Comparison of ENCODE assay signal across 21 cellular contexts in the genomic region with DNA sequence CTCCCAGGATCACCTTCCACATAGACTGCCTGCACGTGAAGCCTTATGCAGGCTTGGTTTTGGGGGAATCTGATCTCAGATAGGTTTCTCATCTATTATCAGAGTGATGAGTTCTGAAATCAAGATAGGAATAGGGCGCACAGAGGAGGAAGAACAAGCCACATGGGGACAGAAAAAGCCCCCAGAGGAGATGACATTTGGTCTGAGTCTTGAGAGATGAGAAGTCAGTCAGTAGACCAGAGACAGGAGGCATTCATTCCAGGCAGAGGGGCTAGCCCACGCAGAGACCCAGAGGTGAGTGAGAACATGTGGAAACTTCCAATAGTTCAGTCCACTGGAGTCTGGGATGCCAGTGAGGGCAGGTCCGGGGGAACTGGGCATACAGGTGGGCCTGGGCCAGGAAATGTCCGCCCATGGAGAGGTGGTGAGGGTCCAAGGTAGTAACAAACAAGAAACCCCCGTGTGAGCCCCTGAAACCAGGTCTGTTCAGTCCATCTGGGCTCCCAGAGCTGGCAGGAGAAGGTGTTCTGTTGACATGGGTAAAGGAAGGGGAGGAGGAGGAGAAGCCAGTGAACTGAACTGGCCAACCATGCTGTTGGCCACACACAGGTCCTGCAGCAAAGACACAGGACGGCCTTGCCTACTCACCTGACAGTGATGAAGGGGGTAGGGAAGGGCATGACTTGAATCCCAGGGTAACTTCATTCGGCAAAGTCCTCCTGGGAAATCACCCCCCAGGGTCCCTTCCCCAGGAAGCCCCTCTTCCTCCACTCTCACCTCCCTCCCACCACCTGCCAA.
A peak's percentile ranks its signal among the peaks of the same experiment; 100 is the strongest.
DNase-seq lines count a peak whose midpoint lies in the region; ATAC-seq and TF ChIP-seq lines count a peak whose summit lies in the region.
"Had no signal": no experiment of that assay in that cellular context is flagged by ENCODE, and none has a peak within 500 bp of the region (broad histone marks: within the 10 kb centered on the region; RNA-seq: fewer than 3 reads in every experiment).

No MANE protein-coding gene starts in this region.

- dilution Hi-C loops in IMR-90 (cut with HindIII; ENCODE audit: low sequenced_read_pairs, unreplicated experiment) (no loop called here), mammary epithelial cell (cut with HindIII; ENCODE audit: low sequenced_read_pairs) (no loop called here)

- peak overlapping the region; percentile 10; the same call in 1 of the 2 replicates for H2AK5ac ChIP-seq in IMR-90 (ENCODE audit: low read depth, low read length)

- intact Hi-C loops in activated CD4-positive, alpha-beta T cell treated with anti-CD3 and anti-CD28 coated beads for 36 hours (cut with DNase I, micrococcal nuclease): loop anchor here in 1 of 2 experiments (2.0 kb wide), 1 partner anchor 23 kb away; no protein-coding TSS in a partner anchor
- intact Hi-C loops in IMR-90 (cut with micrococcal nuclease): no loop called here
- intact Hi-C loops in Right ventricle myocardium superior (cut with DNase I): no loop called here
- intact Hi-C loops in mammary epithelial cell (cut with micrococcal nuclease): no loop called here

- H2BK20ac ChIP-seq in IMR-90 (ENCODE audit: low read depth, low read length): no peak overlapping the region

- no peak overlapping the region for H3K14ac ChIP-seq in IMR-90 (replicated peaks; ENCODE audit: low read depth, low read length)

- TF ChIP-seq CTCF in IMR-90 (conservative IDR thresholded peaks at IDR 0.05; ENCODE audit: low read depth, low read length) (no peak), foreskin keratinocyte (conservative IDR thresholded peaks at IDR 0.05) (no peak), mammary epithelial cell (conservative IDR thresholded peaks at IDR 0.05 in 1 of 2, IDR thresholded peaks at IDR 0.05 in 1 of 2; ENCODE audit: extremely low read depth in 1 of 2, insufficient read depth in 1 of 2, low read depth in 1 of 2, low read length in 2 of 2) (no peak)

- H3K4me1 ChIP-seq in IMR-90 (ENCODE audit: control insufficient read depth, insufficient read depth, low read length): no peaks in the 10 kb centered on the region; the same call in 1 of the 2 replicates
- H3K4me1 ChIP-seq in foreskin keratinocyte: peaks cover 28% of the 10 kb centered on the region
- H3K4me1 ChIP-seq in mammary epithelial cell (ENCODE audit: insufficient read depth, low read length): peaks cover 16% of the 10 kb centered on the region

- no peak overlapping the region for H3K4ac ChIP-seq in IMR-90 (ENCODE audit: low read depth, low read length)

- peaks cover 4% of the 10 kb centered on the region for H3K9me1 ChIP-seq in IMR-90 (ENCODE audit: insufficient read depth, low read length)

- H3K9me3 ChIP-seq in IMR-90 (ENCODE audit: control insufficient read depth, insufficient read depth, low read length) (no peaks in the 10 kb centered on the region), mammary epithelial cell (replicated peaks; ENCODE audit: insufficient read depth, low read length) (no peaks in the 10 kb centered on the region)

- no peak overlapping the region for H3K4me3 ChIP-seq in IMR-90 (ENCODE audit: insufficient read depth, low read depth, low read length)
- no peak overlapping the region for H3K4me3 ChIP-seq in mammary epithelial cell (replicated peaks in 1 of 3; ENCODE audit: insufficient read depth in 1 of 3, low read depth in 2 of 3, low read length in 3 of 3)
- H3K4me3 ChIP-seq: GM12878 had no signal

- H3K4me3 Mint-ChIP-seq in activated CD4-positive, alpha-beta T cell treated with anti-CD3 and anti-CD28 coated beads for 36 hours: no peak overlapping the region
- H3K4me3 Mint-ChIP-seq in stimulated activated memory B cell treated with anti-CD40 and anti-IgM and Interleukin-4, amounts not matched to agents 10 μg/mL and 1 μg/mL and 100 μg/mL, for 72 hours: no peak overlapping the region
- H3K4me3 Mint-ChIP-seq: CD8-positive, alpha-beta T cell had no signal

- H4K8ac ChIP-seq in IMR-90 (ENCODE audit: low read depth in 2 of 2, low read length in 2 of 2): no peak overlapping the region

- H3K27me3 ChIP-seq in IMR-90 (ENCODE audit: control insufficient read depth, insufficient read depth, low read length) (no peaks in the 10 kb centered on the region), foreskin keratinocyte (no peaks in the 10 kb centered on the region), mammary epithelial cell (ENCODE audit: insufficient read depth, low read length) (no peaks in the 10 kb centered on the region)

- no peak for TF ChIP-seq POLR2A in IMR-90 (IDR thresholded peaks at IDR 0.05; ENCODE audit: low read depth, low read length)

- no peak overlapping the region for H4K91ac ChIP-seq in IMR-90 (ENCODE audit: insufficient read depth, low read depth, low read length)

- POLR2A ChIA-PET in activated CD4-positive, alpha-beta T cell treated with anti-CD3 and anti-CD28 coated beads for 36 hours (lab: Charles Lee): no interaction called here
- POLR2A ChIA-PET in IMR-90 (lab: Charles Lee; ENCODE audit: unreplicated experiment): no interaction called here

- H3K9me3 Mint-ChIP-seq in activated CD4-positive, alpha-beta T cell treated with anti-CD3 and anti-CD28 coated beads for 36 hours (ENCODE audit: low read depth): no peaks in the 10 kb centered on the region
- no peaks in the 10 kb centered on the region for H3K9me3 Mint-ChIP-seq in stimulated activated memory B cell treated with anti-CD40 and anti-IgM and Interleukin-4, amounts not matched to agents 10 μg/mL and 1 μg/mL and 100 μg/mL, for 72 hours
- H3K9me3 Mint-ChIP-seq: CD8-positive, alpha-beta T cell had no signal

- no peak overlapping the region for H3K56ac ChIP-seq in IMR-90 (ENCODE audit: extremely low read depth, insufficient read depth, low read length)

- H2AFZ ChIP-seq in IMR-90 (replicated peaks; ENCODE audit: low read length, poor library complexity): peak overlapping the region; percentile 58
- no peak overlapping the region for H2AFZ ChIP-seq in mammary epithelial cell (ENCODE audit: low read depth, low read length)

- no peaks in the 10 kb centered on the region for H3K79me1 ChIP-seq in IMR-90 (ENCODE audit: low read depth in 1 of 2, low read length in 2 of 2)

- ATAC-seq in activated CD4-positive, alpha-beta T cell treated with anti-CD3 and anti-CD28 coated beads for 36 hours: no peak
- no peak for ATAC-seq in IMR-90 (ENCODE audit: low read depth)
- ATAC-seq in foreskin keratinocyte: no peak
- ATAC-seq in stimulated activated memory B cell treated with anti-CD40 and anti-IgM and Interleukin-4, amounts not matched to agents 10 μg/mL and 1 μg/mL and 100 μg/mL, for 72 hours: peak; percentile 75
- no peak for ATAC-seq in Right ventricle myocardium superior (ENCODE audit: poor library complexity)
- ATAC-seq: CD8-positive, alpha-beta T cell; GM12878; Right ventricle myocardium inferior had no signal

- no peak overlapping the region for H2BK5ac ChIP-seq in IMR-90 (ENCODE audit: low read depth, low read length, poor library complexity, severe bottlenecking)

- H2BK120ac ChIP-seq in IMR-90 (ENCODE audit: low read depth, low read length): no peak overlapping the region

- TF ChIP-seq RAD21 in IMR-90 (IDR thresholded peaks at IDR 0.05; ENCODE audit: low read length): no peak

- H4K5ac ChIP-seq in IMR-90 (ENCODE audit: low read depth, low read length): no peak overlapping the region

- H3K23ac ChIP-seq in IMR-90 (ENCODE audit: low read depth, low read length): no peak overlapping the region

- no peak overlapping the region for H2AK9ac ChIP-seq in IMR-90 (replicated peaks; ENCODE audit: low read depth, low read length, poor library complexity)

- H3K4me1 Mint-ChIP-seq in activated CD4-positive, alpha-beta T cell treated with anti-CD3 and anti-CD28 coated beads for 36 hours: peaks cover 18% of the 10 kb centered on the region
- H3K4me1 Mint-ChIP-seq in stimulated activated memory B cell treated with anti-CD40 and anti-IgM and Interleukin-4, amounts not matched to agents 10 μg/mL and 1 μg/mL and 100 μg/mL, for 72 hours: peaks cover 35% of the 10 kb centered on the region

- DNase-seq in activated CD4-positive, alpha-beta T cell treated with anti-CD3 and anti-CD28 coated beads for 36 hours: no peak
- DNase-seq in activated CD4-positive, alpha-beta T cell treated with anti-CD3 and anti-CD28 coated beads for 4 hours: no peak
- DNase-seq in IMR-90 (no peak), foreskin keratinocyte (no peak), Right ventricle myocardium superior (no peak), AG08396 (ENCODE audit: low spot score) (no peak), mammary epithelial cell (no peak)
- DNase-seq: AML-193; C1 segment of cervical spinal cord; CD8-positive, alpha-beta T cell; DND-41; Karpas-422; MV-4-11; NCI-H1694 treated with DMSO at 0.1 percent for 48 hours; NCI-H2081 treated with DMSO at 0.1 percent for 48 hours; NCI-H2171 treated with DMSO at 0.1 percent for 48 hours; NCI-H526 had no signal

- H3K4me2 ChIP-seq in IMR-90 (ENCODE audit: low read depth, low read length) (no peak overlapping the region), mammary epithelial cell (ENCODE audit: insufficient read depth, low read depth, low read length) (no peak overlapping the region)

- in situ Hi-C loops in IMR-90 (cut with MboI; ENCODE audit: low sequenced_read_pairs): no loop called here
- in situ Hi-C loops in mammary epithelial cell (cut with MboI; ENCODE audit: low sequenced_read_pairs in 2 of 2): no loop called here

- H3K18ac ChIP-seq in IMR-90 (ENCODE audit: low read depth, low read length): no peak overlapping the region

- H2BK15ac ChIP-seq in IMR-90 (ENCODE audit: low read depth, low read length): no peak overlapping the region

- H3K79me2 ChIP-seq in mammary epithelial cell (ENCODE audit: insufficient read depth, low read length): no peaks in the 10 kb centered on the region

- H3K36me3 Mint-ChIP-seq in activated CD4-positive, alpha-beta T cell treated with anti-CD3 and anti-CD28 coated beads for 36 hours (ENCODE audit: low read depth): no peaks in the 10 kb centered on the region
- H3K36me3 Mint-ChIP-seq in stimulated activated memory B cell treated with anti-CD40 and anti-IgM and Interleukin-4, amounts not matched to agents 10 μg/mL and 1 μg/mL and 100 μg/mL, for 72 hours: no peaks in the 10 kb centered on the region
- H3K36me3 Mint-ChIP-seq: CD8-positive, alpha-beta T cell had no signal

- no peaks in the 10 kb centered on the region for H3K27me3 Mint-ChIP-seq in activated CD4-positive, alpha-beta T cell treated with anti-CD3 and anti-CD28 coated beads for 36 hours
- peaks cover 11% of the 10 kb centered on the region for H3K27me3 Mint-ChIP-seq in stimulated activated memory B cell treated with anti-CD40 and anti-IgM and Interleukin-4, amounts not matched to agents 10 μg/mL and 1 μg/mL and 100 μg/mL, for 72 hours

- H3K9ac ChIP-seq in IMR-90 (ENCODE audit: low read depth, low read length): no peak overlapping the region
- H3K9ac ChIP-seq in mammary epithelial cell (ENCODE audit: insufficient read depth, low read length): no peak overlapping the region

- CTCF ChIA-PET in activated CD4-positive, alpha-beta T cell treated with anti-CD3 and anti-CD28 coated beads for 36 hours (lab: Charles Lee): interaction anchor here (0.8 kb wide), 1 partner anchor 133 kb away, joined by 3 read pairs; no protein-coding TSS in a partner anchor
- CTCF ChIA-PET in IMR-90 (lab: Yijun Ruan, JAX): no interaction called here
- CTCF ChIA-PET in mammary epithelial cell (lab: Charles Lee; ENCODE audit: low non-redundant PET): no interaction called here

- WGBS in IMR-90 (ENCODE audit: extremely low coverage in 2 of 2, insufficient read length in 1 of 2), 2 experiments: 85% methylated on average over 4 of the region's 8 CpGs; no CpG with 5 or more reads in 1 of the 2 experiments
- WGBS in mammary epithelial cell (ENCODE audit: low coverage, missing lambda C conversion rate): 96% methylated on average over 7 of the region's 8 CpGs

- H3K27ac ChIP-seq in IMR-90 (ENCODE audit: insufficient read depth, low read length): no peak overlapping the region
- peak overlapping the region; percentile 96 for H3K27ac ChIP-seq in foreskin keratinocyte
- H3K27ac ChIP-seq in mammary epithelial cell (ENCODE audit: insufficient read depth, low read depth, low read length): no peak overlapping the region
- H3K27ac ChIP-seq: 22Rv1 had no signal

- H4K20me1 ChIP-seq in IMR-90 (ENCODE audit: insufficient read depth, low read length) (no peaks in the 10 kb centered on the region), mammary epithelial cell (ENCODE audit: insufficient read depth, low read length) (no peaks in the 10 kb centered on the region)

- peak overlapping the region; percentile 22 for H3K27ac Mint-ChIP-seq in activated CD4-positive, alpha-beta T cell treated with anti-CD3 and anti-CD28 coated beads for 36 hours
- peak overlapping the region; percentile 26 for H3K27ac Mint-ChIP-seq in stimulated activated memory B cell treated with anti-CD40 and anti-IgM and Interleukin-4, amounts not matched to agents 10 μg/mL and 1 μg/mL and 100 μg/mL, for 72 hours
- H3K27ac Mint-ChIP-seq: CD8-positive, alpha-beta T cell had no signal

- BruUV-seq in IMR-90 (replicated peaks; lab: Mats Ljungman, UMichigan) (no TSS peak), mammary epithelial cell (replicated peaks; lab: Mats Ljungman, UMichigan) (no TSS peak)

- H3K36me3 ChIP-seq in IMR-90 (ENCODE audit: control insufficient read depth, insufficient read depth, low read length) (no peaks in the 10 kb centered on the region), mammary epithelial cell (ENCODE audit: insufficient read depth, low read length) (no peaks in the 10 kb centered on the region)
